ENCODE assay signal across 1 cellular context in the genomic region with DNA sequence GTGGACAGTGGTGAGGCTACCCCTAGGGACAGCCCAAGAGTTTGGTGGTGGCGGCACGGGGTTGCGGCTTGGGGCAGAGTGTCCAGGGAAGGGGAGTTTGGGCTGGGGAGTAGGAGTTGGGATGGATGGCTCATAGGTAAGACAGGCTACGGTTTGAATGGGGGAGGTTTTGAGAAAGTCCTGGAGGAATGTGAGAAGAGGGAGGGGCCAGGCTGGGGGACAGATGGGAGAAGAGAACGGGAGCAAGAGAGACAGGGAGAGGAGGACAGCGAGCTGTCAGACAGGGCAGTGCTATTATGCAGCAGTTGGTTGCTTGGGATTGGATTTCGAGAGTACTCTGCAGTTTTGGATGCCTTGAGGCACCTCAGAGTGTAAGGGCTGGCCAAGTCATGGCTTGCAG.
TF ChIP-seq lines count a peak whose summit lies in the region.

No MANE protein-coding gene starts in this region.

TF ChIP-seq in WTC11, 78 proteins besides CTCF, POLR2A, EP300 and RAD21 (continued from another document):
- TF ChIP-seq, protein P1, sequence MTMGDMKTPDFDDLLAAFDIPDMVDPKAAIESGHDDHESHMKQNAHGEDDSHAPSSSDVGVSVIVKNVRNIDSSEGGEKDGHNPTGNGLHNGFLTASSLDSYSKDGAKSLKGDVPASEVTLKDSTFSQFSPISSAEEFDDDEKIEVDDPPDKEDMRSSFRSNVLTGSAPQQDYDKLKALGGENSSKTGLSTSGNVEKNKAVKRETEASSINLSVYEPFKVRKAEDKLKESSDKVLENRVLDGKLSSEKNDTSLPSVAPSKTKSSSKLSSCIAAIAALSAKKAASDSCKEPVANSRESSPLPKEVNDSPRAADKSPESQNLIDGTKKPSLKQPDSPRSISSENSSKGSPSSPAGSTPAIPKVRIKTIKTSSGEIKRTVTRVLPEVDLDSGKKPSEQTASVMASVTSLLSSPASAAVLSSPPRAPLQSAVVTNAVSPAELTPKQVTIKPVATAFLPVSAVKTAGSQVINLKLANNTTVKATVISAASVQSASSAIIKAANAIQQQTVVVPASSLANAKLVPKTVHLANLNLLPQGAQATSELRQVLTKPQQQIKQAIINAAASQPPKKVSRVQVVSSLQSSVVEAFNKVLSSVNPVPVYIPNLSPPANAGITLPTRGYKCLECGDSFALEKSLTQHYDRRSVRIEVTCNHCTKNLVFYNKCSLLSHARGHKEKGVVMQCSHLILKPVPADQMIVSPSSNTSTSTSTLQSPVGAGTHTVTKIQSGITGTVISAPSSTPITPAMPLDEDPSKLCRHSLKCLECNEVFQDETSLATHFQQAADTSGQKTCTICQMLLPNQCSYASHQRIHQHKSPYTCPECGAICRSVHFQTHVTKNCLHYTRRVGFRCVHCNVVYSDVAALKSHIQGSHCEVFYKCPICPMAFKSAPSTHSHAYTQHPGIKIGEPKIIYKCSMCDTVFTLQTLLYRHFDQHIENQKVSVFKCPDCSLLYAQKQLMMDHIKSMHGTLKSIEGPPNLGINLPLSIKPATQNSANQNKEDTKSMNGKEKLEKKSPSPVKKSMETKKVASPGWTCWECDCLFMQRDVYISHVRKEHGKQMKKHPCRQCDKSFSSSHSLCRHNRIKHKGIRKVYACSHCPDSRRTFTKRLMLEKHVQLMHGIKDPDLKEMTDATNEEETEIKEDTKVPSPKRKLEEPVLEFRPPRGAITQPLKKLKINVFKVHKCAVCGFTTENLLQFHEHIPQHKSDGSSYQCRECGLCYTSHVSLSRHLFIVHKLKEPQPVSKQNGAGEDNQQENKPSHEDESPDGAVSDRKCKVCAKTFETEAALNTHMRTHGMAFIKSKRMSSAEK (CRISPR knock-in tag; IDR thresholded peaks at IDR 0.05; ENCODE audit: borderline replicate concordance) = no peak
- TF ChIP-seq MLX (CRISPR knock-in tag; IDR thresholded peaks at IDR 0.05) (no peak), MXD4 (CRISPR knock-in tag; IDR thresholded peaks at IDR 0.05; ENCODE audit: borderline replicate concordance) (no peak), ZNF138 (CRISPR knock-in tag; conservative IDR thresholded peaks at IDR 0.05) (no peak), ATF1 (CRISPR knock-in tag; IDR thresholded peaks at IDR 0.05) (no peak), ZNF396 (CRISPR knock-in tag; IDR thresholded peaks at IDR 0.05; ENCODE audit: borderline replicate concordance) (no peak), JUN (CRISPR knock-in tag; IDR thresholded peaks at IDR 0.05) (no peak)
- TF ChIP-seq, protein P2, sequence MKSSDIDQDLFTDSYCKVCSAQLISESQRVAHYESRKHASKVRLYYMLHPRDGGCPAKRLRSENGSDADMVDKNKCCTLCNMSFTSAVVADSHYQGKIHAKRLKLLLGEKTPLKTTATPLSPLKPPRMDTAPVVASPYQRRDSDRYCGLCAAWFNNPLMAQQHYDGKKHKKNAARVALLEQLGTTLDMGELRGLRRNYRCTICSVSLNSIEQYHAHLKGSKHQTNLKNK (CRISPR knock-in tag; IDR thresholded peaks at IDR 0.05) = no peak
